32 cellular contexts compared by ENCODE assay signal in genomic region chr10:123555616-123556015, GRCh38.
"Had no signal": no experiment of that assay in that cellular context is flagged by ENCODE, and none has a peak within 500 bp of the region (broad histone marks: within the 10 kb centered on the region; RNA-seq: fewer than 3 reads in every experiment).

No MANE protein-coding gene starts in this region.

- H3K27ac ChIP-seq: epithelial cell of prostate, esophagus squamous epithelium, left lung, lower lobe of right lung, ovary, prostate gland, stomach, thyroid gland, WERI-Rb-1 had no signal

- H3K27me3 ChIP-seq: ovary, thyroid gland had no signal

- H3K4me3 Mint-ChIP-seq: activated naive CD4-positive, alpha-beta T cell treated with anti-CD3 and anti-CD28 coated beads, Interleukin-2, amount 50 U/mL, for 24 hours; activated naive CD8-positive, alpha-beta T cell treated with anti-CD3 and anti-CD28 coated beads, Interleukin-2, amount 50 U/mL, for 24 hours; natural killer cell treated with Interleukin-12 subunit alpha and Interleukin-12 subunit beta and Interleukin-15 and Interleukin-18, amount 100 ng/mL, for 72 hours; stimulated activated memory B cell treated with anti-CD40 and anti-IgM and Interleukin-4, amounts not matched to agents 10 μg/mL and 1 μg/mL and 100 μg/mL, for 72 hours; T-helper 17 cell had no signal

- H3K9me3 Mint-ChIP-seq: activated naive CD4-positive, alpha-beta T cell treated with anti-CD3 and anti-CD28 coated beads, Interleukin-2, amount 50 U/mL, for 24 hours; activated naive CD8-positive, alpha-beta T cell treated with anti-CD3 and anti-CD28 coated beads, Interleukin-2, amount 50 U/mL, for 24 hours; activated T-helper 2 cell treated with anti-CD3 and anti-CD28 coated beads, Interferon-gamma antibody, Interleukin-2, Interleukin-4, amounts not matched to agents 10 μg/mL and 5 μg/mL and 100 μg/mL, durations not matched to agents 14 hours and 24 hours and 36 hours; natural killer cell treated with Interleukin-12 subunit alpha and Interleukin-12 subunit beta and Interleukin-15 and Interleukin-18, amount 100 ng/mL, for 72 hours; stimulated activated memory B cell treated with anti-CD40 and anti-IgM and Interleukin-4, amounts not matched to agents 10 μg/mL and 1 μg/mL and 100 μg/mL, for 72 hours had no signal

- H3K4me3 ChIP-seq: esophagus squamous epithelium, left lung, lower lobe of right lung, ovary, prostate gland, smooth muscle cell, stomach, thyroid gland had no signal

- H3K4me1 ChIP-seq: left lung, lower lobe of right lung, prostate gland, thyroid gland had no signal

- H3K9me3 ChIP-seq: esophagus squamous epithelium, left lung, lower lobe of right lung, ovary, prostate gland, stomach, thyroid gland had no signal

- H3K27ac Mint-ChIP-seq: activated naive CD4-positive, alpha-beta T cell treated with anti-CD3 and anti-CD28 coated beads, Interleukin-2, amount 50 U/mL, for 24 hours; activated naive CD8-positive, alpha-beta T cell treated with anti-CD3 and anti-CD28 coated beads, Interleukin-2, amount 50 U/mL, for 24 hours; activated T-helper 2 cell treated with anti-CD3 and anti-CD28 coated beads, Interferon-gamma antibody, Interleukin-2, Interleukin-4, amounts not matched to agents 10 μg/mL and 5 μg/mL and 100 μg/mL, durations not matched to agents 14 hours and 24 hours and 36 hours; natural killer cell treated with Interleukin-12 subunit alpha and Interleukin-12 subunit beta and Interleukin-15 and Interleukin-18, amount 100 ng/mL, for 72 hours; stimulated activated memory B cell treated with anti-CD40 and anti-IgM and Interleukin-4, amounts not matched to agents 10 μg/mL and 1 μg/mL and 100 μg/mL, for 72 hours; T-helper 17 cell had no signal

- H3K36me3 Mint-ChIP-seq: activated naive CD4-positive, alpha-beta T cell treated with anti-CD3 and anti-CD28 coated beads, Interleukin-2, amount 50 U/mL, for 24 hours; natural killer cell treated with Interleukin-12 subunit alpha and Interleukin-12 subunit beta and Interleukin-15 and Interleukin-18, amount 100 ng/mL, for 72 hours; stimulated activated memory B cell treated with anti-CD40 and anti-IgM and Interleukin-4, amounts not matched to agents 10 μg/mL and 1 μg/mL and 100 μg/mL, for 72 hours had no signal

- FAIRE-seq: endometrium had no signal

- ATAC-seq: activated CD4-positive, CD25-positive, alpha-beta regulatory T cell treated with anti-CD3 and anti-CD28 coated beads, Interleukin-2, amount 50 U/mL, for 24 hours; activated naive CD8-positive, alpha-beta T cell treated with anti-CD3 and anti-CD28 coated beads, Interleukin-2, amount 50 U/mL, for 24 hours; left lung; lower lobe of right lung; natural killer cell treated with Interleukin-12 subunit alpha and Interleukin-12 subunit beta and Interleukin-15 and Interleukin-18, amount 100 ng/mL, for 72 hours; stimulated activated memory B cell treated with anti-CD40 and anti-IgM and Interleukin-4, amounts not matched to agents 10 μg/mL and 1 μg/mL and 100 μg/mL, for 72 hours; T-helper 17 cell had no signal

- H3K4me2 ChIP-seq: smooth muscle cell had no signal

- DNase-seq: activated CD4-positive, alpha-beta T cell treated with anti-CD3 and anti-CD28 coated beads for 48 hours; activated CD4-positive, alpha-beta T cell treated with anti-CD3 and anti-CD28 coated beads, Interleukin-2, amount 50 U/mL, for 48 hours; activated naive CD8-positive, alpha-beta T cell treated with anti-CD3 and anti-CD28 coated beads, Interleukin-2, amount 50 U/mL, for 24 hours; activated T-cell treated with anti-CD3 and anti-CD28 coated beads, Interleukin-2, amount 50 U/mL, for 48 hours; amygdala; central memory CD4-positive, alpha-beta T cell; dermis blood vessel endothelial cell; effector CD4-positive, alpha-beta T cell; esophagus squamous epithelium; foreskin melanocyte; left lung; lower lobe of right lung; mesendoderm; ovary; retina; stimulated activated CD4-positive, alpha-beta T cell treated with anti-CD3 and anti-CD28 coated beads, Interleukin-1b, Interleukin-23, amount 100 ng/mL, for 48 hours; stimulated activated CD4-positive, alpha-beta T cell treated with anti-CD3 and anti-CD28 coated beads, Interleukin-4, amount 100 ng/mL, for 4 hours; stimulated activated CD8-positive, alpha-beta memory T cell treated with anti-CD3 and anti-CD28 coated beads, Interleukin-4, amount 100 ng/mL, for 48 hours; stomach; T-helper 17 cell; T1000; thyroid gland; WERI-Rb-1 had no signal

- H3K36me3 ChIP-seq: esophagus squamous epithelium, left lung, lower lobe of right lung, ovary, prostate gland, stomach, thyroid gland, WERI-Rb-1 had no signal

- H3K4me1 Mint-ChIP-seq: activated naive CD4-positive, alpha-beta T cell treated with anti-CD3 and anti-CD28 coated beads, Interleukin-2, amount 50 U/mL, for 24 hours; activated naive CD8-positive, alpha-beta T cell treated with anti-CD3 and anti-CD28 coated beads, Interleukin-2, amount 50 U/mL, for 24 hours had no signal
